In the genomic region with DNA sequence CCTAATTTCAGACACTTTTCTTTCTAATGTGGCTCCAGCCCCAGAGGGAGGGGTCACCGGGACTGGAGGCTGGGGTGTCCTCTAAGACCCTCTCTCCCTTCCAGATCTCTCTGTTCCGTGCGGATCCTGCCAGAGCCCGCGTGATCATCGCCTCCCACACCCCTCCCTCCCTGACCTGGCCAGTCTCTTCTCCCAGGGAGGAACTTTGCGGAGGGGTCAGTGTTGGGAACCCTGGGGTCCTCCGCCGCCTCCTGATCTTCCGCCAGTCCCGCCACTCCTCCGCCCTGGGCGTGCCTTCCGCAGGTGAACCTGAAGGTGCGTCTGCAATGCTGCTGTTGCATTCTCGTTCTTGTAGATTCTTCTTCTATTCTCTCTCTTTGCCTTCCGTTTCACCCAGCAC, we compare ENCODE assay signal across 19 cellular contexts. TPM values are rescaled to one million over a fixed set of nuclear protein-coding genes. Genes with fewer than 3 reads are reported as not detected.
DNase-seq lines count a peak whose midpoint lies in the region; ATAC-seq and TF ChIP-seq lines count a peak whose summit lies in the region.
"Had no signal": no experiment of that assay in that cellular context is flagged by ENCODE, and none has a peak within 500 bp of the region (broad histone marks: within the 10 kb centered on the region; RNA-seq: fewer than 3 reads in every experiment).

No MANE protein-coding gene starts in this region.

- H3K27me3 Mint-ChIP-seq in activated naive CD4-positive, alpha-beta T cell treated with anti-CD3 and anti-CD28 coated beads, Interleukin-2, amount 50 U/mL, for 24 hours: peaks cover 71% of the 10 kb centered on the region
- peaks cover 96% of the 10 kb centered on the region for H3K27me3 Mint-ChIP-seq in activated naive CD8-positive, alpha-beta T cell treated with anti-CD3 and anti-CD28 coated beads, Interleukin-2, amount 50 U/mL, for 24 hours
- peaks cover 25 to 44% (median 28%) of the 10 kb centered on the region in 3 donors for H3K27me3 Mint-ChIP-seq in immature natural killer cell (ENCODE audit: low read depth in 3 of 3)

- peak overlapping the region; percentile 3 for H3K27ac Mint-ChIP-seq in activated naive CD4-positive, alpha-beta T cell treated with anti-CD3 and anti-CD28 coated beads, Interleukin-2, amount 50 U/mL, for 24 hours
- peak overlapping the region; percentile 67 for H3K27ac Mint-ChIP-seq in activated naive CD8-positive, alpha-beta T cell treated with anti-CD3 and anti-CD28 coated beads, Interleukin-2, amount 50 U/mL, for 24 hours
- no peak overlapping the region for H3K27ac Mint-ChIP-seq in immature natural killer cell
- H3K27ac Mint-ChIP-seq: CD4-positive, alpha-beta T cell; stimulated activated memory B cell treated with anti-CD40 and anti-IgM and Interleukin-4, amounts not matched to agents 10 μg/mL and 1 μg/mL and 100 μg/mL, for 72 hours had no signal

- H3K4me3 ChIP-seq in iPS-20b (ENCODE audit: low read length): peak overlapping the region; percentile 50
- H3K4me3 ChIP-seq in suprapubic skin: peak overlapping the region; percentile 15
- H3K4me3 ChIP-seq: esophagus muscularis mucosa, lung had no signal

- no peak for TF ChIP-seq POLR2A in suprapubic skin (IDR thresholded peaks at IDR 0.05)

- peaks cover 8% of the 10 kb centered on the region for H3K4me1 Mint-ChIP-seq in activated naive CD4-positive, alpha-beta T cell treated with anti-CD3 and anti-CD28 coated beads, Interleukin-2, amount 50 U/mL, for 24 hours
- H3K4me1 Mint-ChIP-seq in activated naive CD8-positive, alpha-beta T cell treated with anti-CD3 and anti-CD28 coated beads, Interleukin-2, amount 50 U/mL, for 24 hours: peaks cover 7% of the 10 kb centered on the region
- H3K4me1 Mint-ChIP-seq in immature natural killer cell: peaks cover 3 to 9% of the 10 kb centered on the region in 2 donors

- H3K4me1 ChIP-seq in iPS-20b (ENCODE audit: insufficient read depth, low read length) (peaks cover 23% of the 10 kb centered on the region; the same call in 1 of the 2 replicates), suprapubic skin (peaks cover 17% of the 10 kb centered on the region)
- H3K4me1 ChIP-seq: parathyroid adenoma had no signal

- H3K27me3 ChIP-seq in iPS-20b (ENCODE audit: insufficient read depth, low read length) (peaks cover 95% of the 10 kb centered on the region), suprapubic skin (peaks cover 100% of the 10 kb centered on the region)

- H3K36me3 ChIP-seq in iPS-20b (ENCODE audit: insufficient read depth, low read depth, low read length) (no peaks in the 10 kb centered on the region), suprapubic skin (no peaks in the 10 kb centered on the region)
- H3K36me3 ChIP-seq: esophagus muscularis mucosa had no signal

- no peak for ATAC-seq in activated naive CD8-positive, alpha-beta T cell treated with anti-CD3 and anti-CD28 coated beads, Interleukin-2, amount 50 U/mL, for 24 hours
- no peak for ATAC-seq in HG03159 (IDR thresholded peaks at IDR 0.05; ENCODE audit: unreplicated experiment)
- ATAC-seq: stimulated activated memory B cell treated with anti-CD40 and anti-IgM and Interleukin-4, amounts not matched to agents 10 μg/mL and 1 μg/mL and 100 μg/mL, for 72 hours had no signal

- H3K9me3 Mint-ChIP-seq in activated naive CD4-positive, alpha-beta T cell treated with anti-CD3 and anti-CD28 coated beads, Interleukin-2, amount 50 U/mL, for 24 hours: peaks cover 5% of the 10 kb centered on the region
- H3K9me3 Mint-ChIP-seq in activated naive CD8-positive, alpha-beta T cell treated with anti-CD3 and anti-CD28 coated beads, Interleukin-2, amount 50 U/mL, for 24 hours: peaks cover 4% of the 10 kb centered on the region
- peaks cover 0 to 21% (median under 1%) of the 10 kb centered on the region in 6 donors for H3K9me3 Mint-ChIP-seq in immature natural killer cell

- WGBS in suprapubic skin: 5% methylated on average over 17 of the region's 17 CpGs

- H3K9me3 ChIP-seq in iPS-20b (ENCODE audit: insufficient read depth, low read depth, low read length) (no peaks in the 10 kb centered on the region), suprapubic skin (no peaks in the 10 kb centered on the region)
- H3K9me3 ChIP-seq: esophagus muscularis mucosa had no signal

- no peak for TF ChIP-seq CTCF in suprapubic skin (IDR thresholded peaks at IDR 0.05)

- no peak for DNase-seq in activated naive CD4-positive, alpha-beta T cell treated with Interleukin-2 at 50 U/mL for 16 hours
- no peak for DNase-seq in activated naive CD8-positive, alpha-beta T cell treated with anti-CD3 and anti-CD28 coated beads, Interleukin-2, amount 50 U/mL, for 24 hours
- DNase-seq in suprapubic skin (ENCODE audit: low spot score in 2 of 2) (no peak), immature natural killer cell (no peak), GM19238 (ENCODE audit: insufficient read length, low spot score) (no peak)
- DNase-seq: activated CD4-positive, alpha-beta T cell treated with anti-CD3 and anti-CD28 coated beads, Interleukin-2, amount 50 U/mL, for 48 hours; CD4-positive, alpha-beta T cell; central memory CD4-positive, alpha-beta T cell; effector CD4-positive, alpha-beta T cell; NCI-H510A had no signal

- H3K36me3 Mint-ChIP-seq in activated naive CD4-positive, alpha-beta T cell treated with anti-CD3 and anti-CD28 coated beads, Interleukin-2, amount 50 U/mL, for 24 hours: peaks cover 5% of the 10 kb centered on the region
- H3K36me3 Mint-ChIP-seq in activated naive CD8-positive, alpha-beta T cell treated with anti-CD3 and anti-CD28 coated beads, Interleukin-2, amount 50 U/mL, for 24 hours (ENCODE audit: low read depth): peaks cover 2% of the 10 kb centered on the region
- H3K36me3 Mint-ChIP-seq in immature natural killer cell: peaks cover 0 to 6% (median 3%) of the 10 kb centered on the region in 3 donors
- H3K36me3 Mint-ChIP-seq: stimulated activated memory B cell treated with anti-CD40 and anti-IgM and Interleukin-4, amounts not matched to agents 10 μg/mL and 1 μg/mL and 100 μg/mL, for 72 hours had no signal

- no peak for TF ChIP-seq EP300 in suprapubic skin (IDR thresholded peaks at IDR 0.05)

- H3K4me3 Mint-ChIP-seq in activated naive CD4-positive, alpha-beta T cell treated with anti-CD3 and anti-CD28 coated beads, Interleukin-2, amount 50 U/mL, for 24 hours: no peak overlapping the region
- H3K4me3 Mint-ChIP-seq in activated naive CD8-positive, alpha-beta T cell treated with anti-CD3 and anti-CD28 coated beads, Interleukin-2, amount 50 U/mL, for 24 hours: no peak overlapping the region
- no peak overlapping the region for H3K4me3 Mint-ChIP-seq in immature natural killer cell
- H3K4me3 Mint-ChIP-seq: CD4-positive, alpha-beta T cell; stimulated activated memory B cell treated with anti-CD40 and anti-IgM and Interleukin-4, amounts not matched to agents 10 μg/mL and 1 μg/mL and 100 μg/mL, for 72 hours had no signal

- no peak overlapping the region for H3K27ac ChIP-seq in iPS-20b (ENCODE audit: low read length)
- H3K27ac ChIP-seq in suprapubic skin: no peak overlapping the region
- H3K27ac ChIP-seq: esophagus muscularis mucosa, parathyroid adenoma, RWPE1 had no signal

- H3K9ac ChIP-seq in iPS-20b (ENCODE audit: low read depth, low read length): peak overlapping the region; percentile 30; the same call in 1 of the 2 replicates
- H3K9ac ChIP-seq: parathyroid adenoma had no signal

RNA-seq across cellular contexts. Expression of a gene that starts 9.1 kb away (rescaled TPM):
- 10 to 100 TPM in 3 of 4 donors, 1 to 10 TPM in 1; 9.8 to 25.1 (median 17.3) TPM for total RNA-seq in suprapubic skin
- not detected for polyA plus RNA-seq in immature natural killer cell
- total RNA-seq: CD4-positive, alpha-beta T cell; esophagus muscularis mucosa had no signal
- polyA plus RNA-seq: AG04450 had no signal

Comparison
In these comparisons a context has a peak if more than half of its experiments do, and no peak if none do; other contexts are left out.
1. H3K27ac Mint-ChIP-seq: peak in activated naive CD4-positive, alpha-beta T cell treated with anti-CD3 and anti-CD28 coated beads, Interleukin-2, amount 50 U/mL, for 24 hours (single experiment) and activated naive CD8-positive, alpha-beta T cell treated with anti-CD3 and anti-CD28 coated beads, Interleukin-2, amount 50 U/mL, for 24 hours (single experiment); none in immature natural killer cell (0 of 6).